Comparison of ENCODE assay signal across 22 cellular contexts in the genomic region with DNA sequence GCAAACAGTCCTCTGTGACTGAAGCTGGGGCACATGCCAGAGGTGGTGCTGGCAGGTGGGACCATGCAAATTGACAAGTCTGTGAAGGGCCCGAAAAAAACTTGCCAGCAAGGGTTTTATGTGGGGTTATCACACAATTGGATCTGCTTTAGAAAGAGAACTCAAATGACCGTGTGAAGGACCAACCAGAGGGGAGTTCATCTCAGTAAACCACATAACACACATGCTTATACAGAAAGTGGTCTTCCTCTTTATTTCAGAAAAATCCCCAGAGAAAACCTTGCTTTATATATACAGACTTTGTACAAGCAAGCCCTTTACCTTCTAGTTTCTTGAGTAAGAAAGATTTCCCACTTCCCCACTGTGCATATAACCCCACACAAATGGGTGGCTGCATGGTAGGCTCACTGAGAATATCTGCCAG. TPM values are rescaled to one million over a fixed set of nuclear protein-coding genes. Genes with fewer than 3 reads are reported as not detected.
A peak's percentile ranks its signal among the peaks of the same experiment; 100 is the strongest.
DNase-seq lines count a peak whose midpoint lies in the region; ATAC-seq and TF ChIP-seq lines count a peak whose summit lies in the region.
"Had no signal": no experiment of that assay in that cellular context is flagged by ENCODE, and none has a peak within 500 bp of the region (broad histone marks: within the 10 kb centered on the region; RNA-seq: fewer than 3 reads in every experiment).

No MANE protein-coding gene starts in this region.

- H3K9me3 ChIP-seq in A673 (ENCODE audit: low read depth, low read length, poor library complexity, severe bottlenecking), result no peaks in the 10 kb centered on the region

- H3K36me3 ChIP-seq in A673 (ENCODE audit: insufficient read depth, low read length, poor library complexity, severe bottlenecking), result peaks cover 17% of the 10 kb centered on the region

- TF ChIP-seq CTCF in A673 (conservative IDR thresholded peaks at IDR 0.05; ENCODE audit: low read depth, low read length), result no peak

- H3K4me3 ChIP-seq in A673 (ENCODE audit: low read depth, low read length, poor library complexity, severe bottlenecking), result no peak overlapping the region
- H3K4me3 ChIP-seq: SK-N-MC had no signal

- H3K9me3 Mint-ChIP-seq in stimulated activated memory B cell treated with anti-CD40 and anti-IgM and Interleukin-4, amounts not matched to agents 10 μg/mL and 1 μg/mL and 100 μg/mL, for 72 hours, result no peaks in the 10 kb centered on the region
- H3K9me3 Mint-ChIP-seq: activated CD4-positive, alpha-beta T cell treated with anti-CD3 and anti-CD28 coated beads, Interleukin-2, amount 10 ng/mL, durations not matched to agents 7 days and 5 days; CD4-positive, CD25-positive, alpha-beta regulatory T cell had no signal

- H3K27me3 Mint-ChIP-seq in stimulated activated memory B cell treated with anti-CD40 and anti-IgM and Interleukin-4, amounts not matched to agents 10 μg/mL and 1 μg/mL and 100 μg/mL, for 72 hours, result no peaks in the 10 kb centered on the region
- H3K27me3 Mint-ChIP-seq: activated CD4-positive, alpha-beta T cell treated with anti-CD3 and anti-CD28 coated beads, Interleukin-2, amount 10 ng/mL, durations not matched to agents 7 days and 5 days; activated CD8-positive, alpha-beta memory T cell treated with anti-CD3 and anti-CD28 coated beads, Interleukin-2, amount 10 ng/mL, durations not matched to agents 7 days and 5 days; CD4-positive, CD25-positive, alpha-beta regulatory T cell had no signal

- H3K4me1 Mint-ChIP-seq in stimulated activated memory B cell treated with anti-CD40 and anti-IgM and Interleukin-4, amounts not matched to agents 10 μg/mL and 1 μg/mL and 100 μg/mL, for 72 hours, result no peaks in the 10 kb centered on the region
- H3K4me1 Mint-ChIP-seq: activated CD4-positive, alpha-beta T cell treated with anti-CD3 and anti-CD28 coated beads, Interleukin-2, amount 10 ng/mL, durations not matched to agents 7 days and 5 days; activated CD8-positive, alpha-beta memory T cell treated with anti-CD3 and anti-CD28 coated beads, Interleukin-2, amount 10 ng/mL, durations not matched to agents 7 days and 5 days had no signal

- no peaks in the 10 kb centered on the region for H3K4me1 ChIP-seq in A673 (ENCODE audit: insufficient read depth, low read length, poor library complexity, severe bottlenecking)

- no peak overlapping the region for H3K4me3 Mint-ChIP-seq in stimulated activated memory B cell treated with anti-CD40 and anti-IgM and Interleukin-4, amounts not matched to agents 10 μg/mL and 1 μg/mL and 100 μg/mL, for 72 hours
- H3K4me3 Mint-ChIP-seq: activated CD4-positive, alpha-beta T cell treated with anti-CD3 and anti-CD28 coated beads, Interleukin-2, amount 10 ng/mL, durations not matched to agents 7 days and 5 days; activated CD8-positive, alpha-beta memory T cell treated with anti-CD3 and anti-CD28 coated beads, Interleukin-2, amount 10 ng/mL, durations not matched to agents 7 days and 5 days; CD4-positive, CD25-positive, alpha-beta regulatory T cell had no signal

- H3K27me3 ChIP-seq in A673 (replicated peaks; ENCODE audit: insufficient read depth, low read depth, low read length, poor library complexity), result no peaks in the 10 kb centered on the region

- peak; percentile 61 for ATAC-seq in GM18511 (IDR thresholded peaks at IDR 0.05; ENCODE audit: unreplicated experiment)
- peak; percentile 59 for ATAC-seq in GM21529 (IDR thresholded peaks at IDR 0.05; ENCODE audit: unreplicated experiment)
- peak; percentile 55 for ATAC-seq in HG03103 (IDR thresholded peaks at IDR 0.05; ENCODE audit: low read depth, unreplicated experiment)
- ATAC-seq in stimulated activated memory B cell treated with anti-CD40 and anti-IgM and Interleukin-4, amounts not matched to agents 10 μg/mL and 1 μg/mL and 100 μg/mL, for 72 hours, result peak; percentile 69
- ATAC-seq in GM21825 (IDR thresholded peaks at IDR 0.05; ENCODE audit: unreplicated experiment), result no peak
- no peak for ATAC-seq in GM21515 (IDR thresholded peaks at IDR 0.05; ENCODE audit: unreplicated experiment)
- ATAC-seq: activated CD8-positive, alpha-beta memory T cell treated with anti-CD3 and anti-CD28 coated beads, Interleukin-2, amount 10 ng/mL, durations not matched to agents 7 days and 5 days; left colon had no signal

- H3K27ac Mint-ChIP-seq in stimulated activated memory B cell treated with anti-CD40 and anti-IgM and Interleukin-4, amounts not matched to agents 10 μg/mL and 1 μg/mL and 100 μg/mL, for 72 hours, result no peak overlapping the region
- H3K27ac Mint-ChIP-seq: activated CD4-positive, alpha-beta T cell treated with anti-CD3 and anti-CD28 coated beads, Interleukin-2, amount 10 ng/mL, durations not matched to agents 7 days and 5 days; activated CD8-positive, alpha-beta memory T cell treated with anti-CD3 and anti-CD28 coated beads, Interleukin-2, amount 10 ng/mL, durations not matched to agents 7 days and 5 days; CD4-positive, CD25-positive, alpha-beta regulatory T cell had no signal

- BruUV-seq in A673 (replicated peaks; lab: Mats Ljungman, UMichigan), result no TSS peak

- peaks cover 64% of the 10 kb centered on the region for H3K36me3 Mint-ChIP-seq in stimulated activated memory B cell treated with anti-CD40 and anti-IgM and Interleukin-4, amounts not matched to agents 10 μg/mL and 1 μg/mL and 100 μg/mL, for 72 hours

- CTCF ChIA-PET in A673 (lab: Charles Lee), result no interaction called here

- intact Hi-C loops in A673 (cut with micrococcal nuclease; ENCODE audit: unreplicated experiment), result no loop called here

- no peak for DNase-seq in A673 (ENCODE audit: low spot score)
- DNase-seq: activated CD4-positive, alpha-beta T cell treated with anti-CD3 and anti-CD28 coated beads, Interleukin-2, amount 10 ng/mL, durations not matched to agents 7 days and 5 days; activated CD8-positive, alpha-beta memory T cell treated with anti-CD3 and anti-CD28 coated beads, Interleukin-2, amount 10 ng/mL, durations not matched to agents 7 days and 5 days; activated naive CD4-positive, alpha-beta T cell treated with anti-CD3 and anti-CD28 coated beads, Interleukin-2, amount 50 U/mL, for 16 hours; anterior cingulate cortex; CD4-positive, CD25-positive, alpha-beta regulatory T cell; DMS 273 treated with DMSO at 0.1 percent for 48 hours; head of caudate nucleus; left colon; mesenchymal stem cell; NCI-H1417; NCI-H2081 treated with DMSO at 0.1 percent for 48 hours; nucleus accumbens; stimulated activated CD4-positive, alpha-beta T cell treated with anti-CD3 and anti-CD28 coated beads, Interleukin-1b, Interleukin-23, amount 100 ng/mL, for 48 hours; T-helper 2 cell had no signal

- no peak overlapping the region for H3K27ac ChIP-seq in A673 (ENCODE audit: low read depth, low read length, poor library complexity, severe bottlenecking)
- H3K27ac ChIP-seq: SK-N-MC had no signal

- POLR2A ChIA-PET in A673 (lab: Charles Lee; ENCODE audit: low non-redundant PET), result no interaction called here

RNA-seq across cellular contexts. Expression of a gene that starts 46.7 kb away (rescaled TPM):
- total RNA-seq in A673 (2021), result 45.2 and 46.4 TPM in 2 replicates

Comparison
In these comparisons a context has a peak if more than half of its experiments do, and no peak if none do; other contexts are left out.
1. ATAC-seq: peak in GM18511 (single experiment), GM21529 (single experiment), HG03103 (single experiment) and stimulated activated memory B cell treated with anti-CD40 and anti-IgM and Interleukin-4, amounts not matched to agents 10 μg/mL and 1 μg/mL and 100 μg/mL, for 72 hours (single experiment); none in GM21825 (single experiment) and GM21515 (single experiment).